15 cellular contexts compared by ENCODE assay signal in the genomic region with DNA sequence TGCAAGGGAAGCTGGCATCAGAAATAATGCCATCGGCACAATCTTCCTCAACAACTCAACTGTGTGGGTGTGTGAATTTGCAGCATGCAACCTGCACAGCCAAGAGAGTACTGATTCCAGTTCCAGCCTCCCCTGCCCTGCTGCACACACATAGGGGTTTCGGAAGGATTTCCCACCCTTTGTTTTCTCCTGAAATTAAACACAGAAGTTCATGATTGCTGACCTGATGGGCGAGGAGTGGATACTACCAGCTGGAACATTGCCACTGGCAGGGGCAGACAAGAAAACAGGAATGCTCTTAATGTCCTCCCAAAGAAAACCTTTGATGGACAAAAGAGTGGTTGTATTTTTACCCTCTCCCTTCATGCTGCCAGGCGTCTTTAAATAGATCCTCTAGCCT. TPM values are rescaled to one million over a fixed set of nuclear protein-coding genes. Genes with fewer than 3 reads are reported as not detected.
"Had no signal": no experiment of that assay in that cellular context is flagged by ENCODE, and none has a peak within 500 bp of the region (broad histone marks: within the 10 kb centered on the region; RNA-seq: fewer than 3 reads in every experiment).

No MANE protein-coding gene starts in this region.

- H3K4me1 ChIP-seq: left ventricle myocardium inferior, psoas muscle had no signal

- H3K9me3 Mint-ChIP-seq: activated CD4-positive, alpha-beta memory T cell treated with anti-CD3 and anti-CD28 coated beads, Interleukin-2, amount 10 ng/mL, durations not matched to agents 7 days and 5 days; activated naive CD4-positive, alpha-beta T cell treated with anti-CD3 and anti-CD28 coated beads, Interleukin-2, amount 10 ng/mL, durations not matched to agents 7 days and 5 days; activated T-cell treated with anti-CD3 and anti-CD28 coated beads, Interleukin-2, amount 50 U/mL, for 24 hours; central memory CD8-positive, alpha-beta T cell; stimulated activated naive CD8-positive, alpha-beta T cell treated with anti-CD3 and anti-CD28 coated beads, Interleukin-15, amount 100 ng/mL, for 72 hours; T-helper 1 cell treated with Interleukin-12 subunit alpha and Interleukin-12 subunit beta and Interleukin-4 antibody, amounts not matched to agents 30 μg/mL and 1 μg/mL, for 36 hours had no signal

- H3K9me3 ChIP-seq: left ventricle myocardium inferior, psoas muscle, spleen had no signal

- ATAC-seq: activated CD4-positive, alpha-beta T cell treated with anti-CD3 and anti-CD28 coated beads for 36 hours; psoas muscle; sciatic nerve; stimulated activated naive CD8-positive, alpha-beta T cell treated with anti-CD3 and anti-CD28 coated beads, Interleukin-15, amount 100 ng/mL, for 72 hours had no signal

- H3K4me3 ChIP-seq: left ventricle myocardium inferior, psoas muscle, spleen had no signal

- H3K4me1 Mint-ChIP-seq: central memory CD8-positive, alpha-beta T cell had no signal

- H3K27ac Mint-ChIP-seq: activated CD4-positive, alpha-beta memory T cell treated with anti-CD3 and anti-CD28 coated beads, Interleukin-2, amount 10 ng/mL, durations not matched to agents 7 days and 5 days; activated CD4-positive, alpha-beta T cell treated with anti-CD3 and anti-CD28 coated beads for 36 hours; activated naive CD4-positive, alpha-beta T cell treated with anti-CD3 and anti-CD28 coated beads, Interleukin-2, amount 10 ng/mL, durations not matched to agents 7 days and 5 days; activated T-cell treated with anti-CD3 and anti-CD28 coated beads, Interleukin-2, amount 50 U/mL, for 24 hours; nephron progenitor cell; stimulated activated naive CD8-positive, alpha-beta T cell treated with anti-CD3 and anti-CD28 coated beads, Interleukin-15, amount 100 ng/mL, for 72 hours; T-helper 1 cell treated with Interleukin-12 subunit alpha and Interleukin-12 subunit beta and Interleukin-4 antibody, amounts not matched to agents 30 μg/mL and 1 μg/mL, for 36 hours had no signal

- DNase-seq: activated CD4-positive, alpha-beta memory T cell treated with anti-CD3 and anti-CD28 coated beads, Interleukin-2, amount 10 ng/mL, durations not matched to agents 7 days and 5 days; activated CD4-positive, alpha-beta T cell treated with anti-CD3 and anti-CD28 coated beads for 36 hours; activated naive CD4-positive, alpha-beta T cell treated with anti-CD3 and anti-CD28 coated beads, Interleukin-2, amount 10 ng/mL, durations not matched to agents 7 days and 5 days; activated T-cell treated with anti-CD3 and anti-CD28 coated beads, Interleukin-2, amount 50 U/mL, for 24 hours; effector memory CD4-positive, alpha-beta T cell; islet precursor cell; left ventricle myocardium inferior; mesendoderm; nephron progenitor cell; psoas muscle; spleen; stimulated activated naive CD8-positive, alpha-beta T cell treated with anti-CD3 and anti-CD28 coated beads, Interleukin-15, amount 100 ng/mL, for 72 hours had no signal

- H3K36me3 Mint-ChIP-seq: activated naive CD4-positive, alpha-beta T cell treated with anti-CD3 and anti-CD28 coated beads, Interleukin-2, amount 10 ng/mL, durations not matched to agents 7 days and 5 days had no signal

- H3K36me3 ChIP-seq: left ventricle myocardium inferior, spleen had no signal

- H3K4me3 Mint-ChIP-seq: activated CD4-positive, alpha-beta memory T cell treated with anti-CD3 and anti-CD28 coated beads, Interleukin-2, amount 10 ng/mL, durations not matched to agents 7 days and 5 days; activated CD4-positive, alpha-beta T cell treated with anti-CD3 and anti-CD28 coated beads for 36 hours; activated naive CD4-positive, alpha-beta T cell treated with anti-CD3 and anti-CD28 coated beads, Interleukin-2, amount 10 ng/mL, durations not matched to agents 7 days and 5 days; activated T-cell treated with anti-CD3 and anti-CD28 coated beads, Interleukin-2, amount 50 U/mL, for 24 hours; central memory CD8-positive, alpha-beta T cell; nephron progenitor cell; stimulated activated naive CD8-positive, alpha-beta T cell treated with anti-CD3 and anti-CD28 coated beads, Interleukin-15, amount 100 ng/mL, for 72 hours; T-helper 1 cell treated with Interleukin-12 subunit alpha and Interleukin-12 subunit beta and Interleukin-4 antibody, amounts not matched to agents 30 μg/mL and 1 μg/mL, for 36 hours had no signal

- H3K27ac ChIP-seq: left ventricle myocardium inferior, psoas muscle had no signal

RNA-seq across cellular contexts. Expression of a gene that starts 4.8 kb away (rescaled TPM):
- total RNA-seq: activated CD4-positive, alpha-beta memory T cell treated with anti-CD3 and anti-CD28 coated beads, Interleukin-2, amount 10 ng/mL, durations not matched to agents 7 days and 5 days; activated CD4-positive, alpha-beta T cell treated with anti-CD3 and anti-CD28 coated beads for 36 hours; left ventricle myocardium inferior had no signal
